1 cellular context compared by ENCODE assay signal in genomic region chr11:124798991-124799383, GRCh38.
TF ChIP-seq lines count a peak whose summit lies in the region.

No MANE protein-coding gene starts in this region.

TF ChIP-seq in GM23338, 12 proteins besides CTCF, POLR2A, EP300 and RAD21 (continued from another document):
- TF ChIP-seq EZH2phosphoT487 (IDR thresholded peaks at IDR 0.05; ENCODE audit: unreplicated experiment) = no peak
- no peak for TF ChIP-seq ZNF462 (CRISPR knock-in tag; IDR thresholded peaks at IDR 0.05)
